Comparison of ENCODE assay signal across 9 cellular contexts in genomic region chr3:194592798-194593752, GRCh38. TPM values are rescaled to one million over a fixed set of nuclear protein-coding genes. Genes with fewer than 3 reads are reported as not detected.
DNase-seq lines count a peak whose midpoint lies in the region; ATAC-seq and TF ChIP-seq lines count a peak whose summit lies in the region.
"Had no signal": no experiment of that assay in that cellular context is flagged by ENCODE, and none has a peak within 500 bp of the region (broad histone marks: within the 10 kb centered on the region; RNA-seq: fewer than 3 reads in every experiment).

No MANE protein-coding gene starts in this region.

- H3K36me3 Mint-ChIP-seq in T-cell: no peaks in the 10 kb centered on the region
- no peaks in the 10 kb centered on the region for H3K36me3 Mint-ChIP-seq in CD4-positive, alpha-beta T cell (ENCODE audit: low read depth)

- intact Hi-C loops in heart left ventricle (cut with DNase I): loop anchor here in 5 of 10 donors (1.0 to 10.0 kb wide), 2 partner anchors 121 to 258 kb away; no protein-coding TSS in a partner anchor
- intact Hi-C loops in cardiac septum (cut with DNase I): loop anchor here (5.0 kb wide), 1 partner anchor 261 kb away; no protein-coding TSS in a partner anchor
- intact Hi-C loops in aorta (cut with DNase I): loop anchor here in 1 of 2 donors (2.0 kb wide), 1 partner anchor 120 kb away; no protein-coding TSS in a partner anchor
- intact Hi-C loops in CD4-positive, alpha-beta T cell (cut with DNase I, micrococcal nuclease): no loop called here

- peaks cover 4 to 7% (median 5%) of the 10 kb centered on the region in 3 donors for H3K4me1 Mint-ChIP-seq in T-cell
- H3K4me1 Mint-ChIP-seq in CD4-positive, alpha-beta T cell (ENCODE audit: low read depth): peaks cover 6% of the 10 kb centered on the region

- DNase-seq in heart left ventricle: no peak
- DNase-seq in cardiac septum (ENCODE audit: low spot score): no peak
- DNase-seq in SK-MEL-5 (ENCODE audit: low read depth, low spot score): peak; percentile 87
- DNase-seq in foreskin melanocyte: peak; percentile 95
- peak in 1 of 2 donors; percentile 75 for DNase-seq in aorta
- DNase-seq in T-cell: no peak
- no peak for DNase-seq in CD4-positive, alpha-beta T cell
- DNase-seq in NCI-H526 (lab: John Stamatoyannopoulos, UW): no peak
- DNase-seq: testis had no signal

- H3K27ac ChIP-seq in heart left ventricle (peak overlapping the region in 2 of 12 donors; percentile 20 to 23), aorta (ENCODE audit: low read depth in 1 of 2, low read length in 2 of 2) (peak overlapping the region in 1 of 2 donors; percentile 90)
- H3K27ac ChIP-seq in CD4-positive, alpha-beta T cell (ENCODE audit: low read depth, low read length): no peak overlapping the region
- H3K27ac ChIP-seq: testis had no signal

- H3K9me3 ChIP-seq in heart left ventricle: no peaks in the 10 kb centered on the region
- H3K9me3 ChIP-seq in aorta (ENCODE audit: control insufficient read depth, low read length): no peaks in the 10 kb centered on the region
- H3K9me3 ChIP-seq in CD4-positive, alpha-beta T cell (ENCODE audit: control insufficient read depth, low read length): no peaks in the 10 kb centered on the region
- H3K9me3 ChIP-seq: testis had no signal

- WGBS in heart left ventricle, 4 donors: 73 to 79% (median 76%) methylated on average over 10 of the region's 10 CpGs
- WGBS in aorta, 2 donors: 58 to 69% methylated on average over 10 of the region's 10 CpGs

- H3K36me3 ChIP-seq in heart left ventricle (peaks cover 0 to 28% (median 4%) of the 10 kb centered on the region in 9 donors), aorta (ENCODE audit: control insufficient read depth in 1 of 2, insufficient read depth in 2 of 2, low read length in 1 of 2) (no peaks in the 10 kb centered on the region)

- CTCF ChIA-PET in T-cell (lab: Charles Lee): interaction anchor here (0.6 to 1.0 kb wide), 7 partner anchors 27 to 249 kb away, joined by 3 to 5 read pairs (median 3); no protein-coding TSS in a partner anchor
- CTCF ChIA-PET in CD4-positive, alpha-beta T cell (lab: Charles Lee): interaction anchor here (1.5 kb wide), 1 partner anchor 121 kb away, joined by 5 read pairs; no protein-coding TSS in a partner anchor

- TF ChIP-seq CTCF in heart left ventricle (IDR thresholded peaks at IDR 0.05): no peak
- no peak for TF ChIP-seq CTCF in CD4-positive, alpha-beta T cell (IDR thresholded peaks at IDR 0.05)

- H3K27me3 ChIP-seq in heart left ventricle: no peaks in the 10 kb centered on the region
- no peaks in the 10 kb centered on the region for H3K27me3 ChIP-seq in aorta (ENCODE audit: control insufficient read depth in 1 of 2, insufficient read depth in 2 of 2, low read length in 1 of 2)
- H3K27me3 ChIP-seq in CD4-positive, alpha-beta T cell (ENCODE audit: control insufficient read depth, insufficient read depth, low read length): no peaks in the 10 kb centered on the region
- H3K27me3 ChIP-seq: testis had no signal

- H3K4me3 ChIP-seq in heart left ventricle: no peak overlapping the region
- H3K4me3 ChIP-seq in aorta (ENCODE audit: low read length in 2 of 2): no peak overlapping the region
- H3K4me3 ChIP-seq: testis had no signal

- in situ Hi-C loops in SK-MEL-5 (cut with HindIII; ENCODE audit: low pct_unique_long_range_greater_than_20kb, low sequenced_read_pairs): no loop called here

- H3K9me3 Mint-ChIP-seq in T-cell: no peaks in the 10 kb centered on the region
- no peaks in the 10 kb centered on the region for H3K9me3 Mint-ChIP-seq in CD4-positive, alpha-beta T cell

- no peaks in the 10 kb centered on the region for H3K27me3 Mint-ChIP-seq in T-cell
- H3K27me3 Mint-ChIP-seq in CD4-positive, alpha-beta T cell: no peaks in the 10 kb centered on the region

- TF ChIP-seq POLR2A in heart left ventricle (IDR thresholded peaks at IDR 0.05): no peak

- ATAC-seq in heart left ventricle (peak in 3 of 4 donors; percentile 38 to 60 (median 55)), aorta (ENCODE audit: low FRiP score) (peak; percentile 29), T-cell (replicated peaks in 1 of 4) (no peak)
- ATAC-seq in CD4-positive, alpha-beta T cell (ENCODE audit: poor library complexity): no peak

- POLR2A ChIA-PET in T-cell (lab: Charles Lee): no interaction called here
- POLR2A ChIA-PET in CD4-positive, alpha-beta T cell (lab: Charles Lee): interaction anchor here (3.7 kb wide), 1 partner anchor 9 kb away, joined by 29 read pairs; no protein-coding TSS in a partner anchor

- H3K4me1 ChIP-seq in heart left ventricle: peaks cover 0 to 26% (median 5%) of the 10 kb centered on the region in 12 donors
- H3K4me1 ChIP-seq in aorta (ENCODE audit: control insufficient read depth in 1 of 2, insufficient read depth in 2 of 2, low read length in 2 of 2): no peaks in the 10 kb centered on the region
- H3K4me1 ChIP-seq: testis had no signal

- no peak overlapping the region for H3K4me3 Mint-ChIP-seq in T-cell
- H3K4me3 Mint-ChIP-seq in CD4-positive, alpha-beta T cell: no peak overlapping the region

- H3K27ac Mint-ChIP-seq in T-cell: no peak overlapping the region
- H3K27ac Mint-ChIP-seq in CD4-positive, alpha-beta T cell: no peak overlapping the region

RNA-seq across cellular contexts. Expression of gene TMEM44, which starts 40.1 kb away (rescaled TPM):
- total RNA-seq in heart left ventricle (1 to 10 TPM; 3.8 to 8.5 (median 4.7) TPM), cardiac septum (5.7 TPM), aorta (10 to 100 TPM; 12.1 to 31.5 TPM), T-cell (1 to 10 TPM; 1.6 to 3.3 (median 2.3) TPM)
- polyA plus RNA-seq in heart left ventricle (1 to 10 TPM; 6.5 to 7.5 TPM), aorta (10 to 100 TPM in 1 of 2 donors, 1 to 10 TPM in 1; 7.0 to 10.9 TPM)
- 4.9 and 6.0 TPM in 2 replicates for total RNA-seq in SK-MEL-5 (2014; rRNA removed; shearing (Covaris generic))
- polyA plus RNA-seq in SK-MEL-5 (2015; cell fraction: cytosol; rRNA removed): 6.6 and 9.3 TPM in 2 replicates
- polyA plus RNA-seq in SK-MEL-5 (2015; cell fraction: nucleus; rRNA removed): 59.3 and 82.7 TPM in 2 replicates
- 1 to 10 TPM in 1 of 2 experiments, under 1 TPM in 1; 0.98 to 1.1 TPM for total RNA-seq in CD4-positive, alpha-beta T cell

Comparison
In these comparisons a context has a peak if more than half of its experiments do, and no peak if none do; other contexts are left out.
1. ATAC-seq: peak in heart left ventricle (3 of 4) and aorta (single experiment); none in T-cell (0 of 4) and CD4-positive, alpha-beta T cell (single experiment).
2. DNase-seq: peak in SK-MEL-5 (single experiment) and foreskin melanocyte (single experiment); none in heart left ventricle (0 of 5), cardiac septum (single experiment), T-cell (0 of 34), CD4-positive, alpha-beta T cell (0 of 10) and NCI-H526 (0 of 2).